In the genomic region with DNA sequence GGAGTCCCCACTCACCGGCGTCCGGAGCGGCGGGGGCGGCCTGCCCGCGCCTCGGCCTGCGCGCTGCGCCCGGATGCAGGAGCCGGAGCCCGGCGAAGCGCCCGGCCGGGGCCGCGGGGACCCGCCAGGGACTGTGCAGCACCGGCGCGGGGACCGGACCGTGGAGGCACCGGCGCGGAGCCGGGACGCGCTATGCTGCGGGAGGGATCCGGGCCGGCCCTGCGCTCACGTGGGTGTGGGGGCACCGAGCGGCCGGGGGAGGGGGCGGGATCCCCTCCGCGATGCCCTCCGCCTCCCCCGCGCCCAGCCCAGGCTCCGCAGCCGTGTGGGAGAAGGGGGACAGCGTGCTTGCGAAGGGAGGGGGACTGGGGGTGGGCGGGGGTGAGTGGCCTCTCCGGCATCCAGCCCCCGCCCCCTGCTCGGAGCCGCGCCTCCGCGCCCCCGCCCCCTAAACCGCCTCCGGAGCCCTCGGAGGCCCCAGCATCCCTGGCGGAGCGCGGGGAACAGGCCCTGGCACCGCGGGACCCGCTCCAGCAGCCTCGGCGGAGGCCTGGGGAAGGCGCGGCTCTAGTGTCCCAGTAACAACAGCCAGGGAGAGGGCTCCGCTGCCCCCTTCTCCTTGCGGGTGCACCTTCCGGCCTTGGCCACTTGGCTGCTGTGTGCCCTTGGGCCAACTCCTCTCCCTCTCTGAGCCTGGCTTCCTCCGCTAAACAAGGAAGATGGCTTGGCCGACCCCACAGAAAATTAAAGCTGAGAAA, we compare ENCODE assay signal across 11 cellular contexts. TPM values are rescaled to one million over a fixed set of nuclear protein-coding genes. Genes with fewer than 3 reads are reported as not detected.
DNase-seq lines count a peak whose midpoint lies in the region; ATAC-seq and TF ChIP-seq lines count a peak whose summit lies in the region.
"Had no signal": no experiment of that assay in that cellular context is flagged by ENCODE, and none has a peak within 500 bp of the region (broad histone marks: within the 10 kb centered on the region; RNA-seq: fewer than 3 reads in every experiment).

A gene (minus strand): TSS at position 367 of the 758 bp plus-strand sequence. CDS start 6,954 bp downstream, outside the sequence.

- no peaks in the 10 kb centered on the region for H4K20me1 ChIP-seq in smooth muscle cell (ENCODE audit: low read depth)

- H3K36me3 ChIP-seq in iPS-20b (ENCODE audit: insufficient read depth, low read depth, low read length) (no peaks in the 10 kb centered on the region), smooth muscle cell (ENCODE audit: low read depth) (no peaks in the 10 kb centered on the region)

- 1% methylated on average over 45 of the region's 78 CpGs for WGBS in smooth muscle cell (ENCODE audit: low lambda C conversion rate)

- H3K79me2 ChIP-seq in smooth muscle cell (ENCODE audit: low read depth), result no peaks in the 10 kb centered on the region

- H3K4me3 ChIP-seq in iPS-20b (ENCODE audit: low read length) (peak within 1 kb of the TSS; percentile 85), smooth muscle cell (peak within 1 kb of the TSS; percentile 44), foreskin fibroblast (ENCODE audit: low read depth in 1 of 2, low read length in 2 of 2) (no peak within 1 kb of the TSS)

- H3K4me1 ChIP-seq in iPS-20b (ENCODE audit: insufficient read depth, low read length), result 0 out of 2 replicates have a peak, but pooled peaks cover 4% of the 10 kb centered on the region
- no peaks in the 10 kb centered on the region for H3K4me1 ChIP-seq in smooth muscle cell (ENCODE audit: low read depth)

- peaks cover 45% of the 10 kb centered on the region for H3K27me3 Mint-ChIP-seq in activated T-cell treated with anti-CD3 and anti-CD28 coated beads, Interleukin-2, amount 50 U/mL, for 72 hours (ENCODE audit: low read depth)
- H3K27me3 Mint-ChIP-seq in CD14-positive monocyte (ENCODE audit: low read depth in 3 of 3), result peaks cover 42 to 57% (median 43%) of the 10 kb centered on the region in 3 donors

- no peaks in the 10 kb centered on the region for H3K9me3 Mint-ChIP-seq in activated T-cell treated with anti-CD3 and anti-CD28 coated beads, Interleukin-2, amount 50 U/mL, for 72 hours
- H3K9me3 Mint-ChIP-seq in CD14-positive monocyte, result peaks cover 0 to 5% (median 3%) of the 10 kb centered on the region in 7 donors

- DNase-seq in DMS 273 (lab: John Stamatoyannopoulos, UW; ENCODE audit: unreplicated experiment), result peak; percentile 12
- DNase-seq in DMS 273 treated with DMSO at 0.1 percent for 48 hours (lab: John Stamatoyannopoulos, UW), result no peak
- DNase-seq in activated T-cell treated with anti-CD3 and anti-CD28 coated beads, Interleukin-2, amount 50 U/mL, for 72 hours, result no peak
- DNase-seq in smooth muscle cell (lab: John Stamatoyannopoulos, UW; ENCODE audit: unreplicated experiment), result no peak
- DNase-seq in foreskin fibroblast, result no peak
- DNase-seq in CD14-positive monocyte (ENCODE audit: low spot score), result no peak
- DNase-seq: mesenchymal stem cell, NCI-H82 had no signal

- ATAC-seq in activated T-cell treated with anti-CD3 and anti-CD28 coated beads, Interleukin-2, amount 50 U/mL, for 72 hours (replicated peaks in 1 of 2), result peak in 1 of 2 donors; percentile 28
- no peak for ATAC-seq in HG02623 (IDR thresholded peaks at IDR 0.05; ENCODE audit: unreplicated experiment)

- H3F3A ChIP-seq in smooth muscle cell (ENCODE audit: low read depth), result no peaks in the 10 kb centered on the region

- H3K27ac ChIP-seq in iPS-20b (ENCODE audit: low read length) (no peak within 1 kb of the TSS), smooth muscle cell (ENCODE audit: low read depth) (no peak within 1 kb of the TSS)
- H3K27ac ChIP-seq: 22Rv1 had no signal

- no peaks in the 10 kb centered on the region for H3K36me3 Mint-ChIP-seq in activated T-cell treated with anti-CD3 and anti-CD28 coated beads, Interleukin-2, amount 50 U/mL, for 72 hours (ENCODE audit: insufficient read depth in 2 of 2)
- peaks cover 0 to 11% of the 10 kb centered on the region in 2 donors for H3K36me3 Mint-ChIP-seq in CD14-positive monocyte

- intact Hi-C loops in CD14-positive monocyte (cut with micrococcal nuclease), result no loop called here

- no peak within 1 kb of the TSS for H2AFZ ChIP-seq in smooth muscle cell (ENCODE audit: low read depth)

- H3K27ac Mint-ChIP-seq in activated T-cell treated with anti-CD3 and anti-CD28 coated beads, Interleukin-2, amount 50 U/mL, for 72 hours, result no peak within 1 kb of the TSS
- no peak within 1 kb of the TSS for H3K27ac Mint-ChIP-seq in CD14-positive monocyte

- H3K9ac ChIP-seq in iPS-20b (ENCODE audit: low read depth, low read length) (peak within 1 kb of the TSS; percentile 71; the same call in 1 of the 2 replicates), smooth muscle cell (ENCODE audit: low read depth) (no peak within 1 kb of the TSS)

- TF ChIP-seq CTCF in smooth muscle cell (IDR thresholded peaks at IDR 0.05; ENCODE audit: borderline replicate concordance, insufficient read depth, poor library complexity, severe bottlenecking) (no peak), foreskin fibroblast (IDR thresholded peaks at IDR 0.05; ENCODE audit: low read depth, low read length) (no peak), CD14-positive monocyte (IDR thresholded peaks at IDR 0.05) (no peak)

- H3K27me3 ChIP-seq in iPS-20b (ENCODE audit: insufficient read depth, low read length) (peaks cover 40% of the 10 kb centered on the region), smooth muscle cell (ENCODE audit: low read depth) (peaks cover 39% of the 10 kb centered on the region)

- H3K9me3 ChIP-seq in iPS-20b (ENCODE audit: insufficient read depth, low read depth, low read length) (no peaks in the 10 kb centered on the region), smooth muscle cell (replicated peaks; ENCODE audit: low read depth) (no peaks in the 10 kb centered on the region)

- H3K4me2 ChIP-seq in smooth muscle cell, result peak within 1 kb of the TSS; percentile 78

- H3K4me1 Mint-ChIP-seq in activated T-cell treated with anti-CD3 and anti-CD28 coated beads, Interleukin-2, amount 50 U/mL, for 72 hours (ENCODE audit: low read depth), result peaks cover 5% of the 10 kb centered on the region
- H3K4me1 Mint-ChIP-seq in CD14-positive monocyte, result no peaks in the 10 kb centered on the region

- peak within 1 kb of the TSS; percentile 37 to 50 for H3K4me3 Mint-ChIP-seq in activated T-cell treated with anti-CD3 and anti-CD28 coated beads, Interleukin-2, amount 50 U/mL, for 72 hours
- H3K4me3 Mint-ChIP-seq in CD14-positive monocyte, result peak within 1 kb of the TSS in 1 of 2 donors; percentile 83

RNA-seq across cellular contexts. Expression of the gene that starts here (rescaled TPM):
- total RNA-seq in activated T-cell treated with anti-CD3 and anti-CD28 coated beads, Interleukin-2, amount 50 U/mL, for 72 hours, result not detected
- 16.2 and 20.9 TPM in 2 replicates for total RNA-seq in smooth muscle cell
- polyA plus RNA-seq in smooth muscle cell (2.4 and 35.9 TPM in 2 replicates), CD14-positive monocyte (not detected)

Comparison
In these comparisons a context has a peak if more than half of its experiments do, and no peak if none do; other contexts are left out.
1. RNA of the gene that starts here (total RNA-seq): 16.2 to 20.9 TPM in smooth muscle cell; not detected in activated T-cell treated with anti-CD3 and anti-CD28 coated beads, Interleukin-2, amount 50 U/mL, for 72 hours; every median in the first group is over 10 times any median in the second.
2. H3K4me3 ChIP-seq: peak in iPS-20b (single experiment) and smooth muscle cell (single experiment); none in foreskin fibroblast (0 of 2).